In genomic region chr20:63752411-63753101, GRCh38 we compare ENCODE assay signal across 1 cellular context.
TF ChIP-seq lines count a peak whose summit lies in the region.

No MANE protein-coding gene starts in this region.

TF ChIP-seq in GM23338, 12 proteins besides CTCF, POLR2A, EP300 and RAD21:
- TF ChIP-seq EZH2phosphoT487 (IDR thresholded peaks at IDR 0.05; ENCODE audit: unreplicated experiment): no peak
- no peak for TF ChIP-seq EZH2 (IDR thresholded peaks at IDR 0.05; ENCODE audit: low read depth, unreplicated experiment)
- no peak for TF ChIP-seq ZNF462 (CRISPR knock-in tag; IDR thresholded peaks at IDR 0.05)
- no peak for TF ChIP-seq ZNF331 (CRISPR knock-in tag; IDR thresholded peaks at IDR 0.05; ENCODE audit: low read depth)
- no peak for TF ChIP-seq JUNB (IDR thresholded peaks at IDR 0.05; ENCODE audit: unreplicated experiment)
- no peak for TF ChIP-seq STAT1 (IDR thresholded peaks at IDR 0.05; ENCODE audit: unreplicated experiment)
- no peak for TF ChIP-seq POLR2AphosphoS5 (IDR thresholded peaks at IDR 0.05; ENCODE audit: low read depth)
- no peak for TF ChIP-seq NANOG (IDR thresholded peaks at IDR 0.05; ENCODE audit: borderline replicate concordance)
- TF ChIP-seq, protein P1, sequence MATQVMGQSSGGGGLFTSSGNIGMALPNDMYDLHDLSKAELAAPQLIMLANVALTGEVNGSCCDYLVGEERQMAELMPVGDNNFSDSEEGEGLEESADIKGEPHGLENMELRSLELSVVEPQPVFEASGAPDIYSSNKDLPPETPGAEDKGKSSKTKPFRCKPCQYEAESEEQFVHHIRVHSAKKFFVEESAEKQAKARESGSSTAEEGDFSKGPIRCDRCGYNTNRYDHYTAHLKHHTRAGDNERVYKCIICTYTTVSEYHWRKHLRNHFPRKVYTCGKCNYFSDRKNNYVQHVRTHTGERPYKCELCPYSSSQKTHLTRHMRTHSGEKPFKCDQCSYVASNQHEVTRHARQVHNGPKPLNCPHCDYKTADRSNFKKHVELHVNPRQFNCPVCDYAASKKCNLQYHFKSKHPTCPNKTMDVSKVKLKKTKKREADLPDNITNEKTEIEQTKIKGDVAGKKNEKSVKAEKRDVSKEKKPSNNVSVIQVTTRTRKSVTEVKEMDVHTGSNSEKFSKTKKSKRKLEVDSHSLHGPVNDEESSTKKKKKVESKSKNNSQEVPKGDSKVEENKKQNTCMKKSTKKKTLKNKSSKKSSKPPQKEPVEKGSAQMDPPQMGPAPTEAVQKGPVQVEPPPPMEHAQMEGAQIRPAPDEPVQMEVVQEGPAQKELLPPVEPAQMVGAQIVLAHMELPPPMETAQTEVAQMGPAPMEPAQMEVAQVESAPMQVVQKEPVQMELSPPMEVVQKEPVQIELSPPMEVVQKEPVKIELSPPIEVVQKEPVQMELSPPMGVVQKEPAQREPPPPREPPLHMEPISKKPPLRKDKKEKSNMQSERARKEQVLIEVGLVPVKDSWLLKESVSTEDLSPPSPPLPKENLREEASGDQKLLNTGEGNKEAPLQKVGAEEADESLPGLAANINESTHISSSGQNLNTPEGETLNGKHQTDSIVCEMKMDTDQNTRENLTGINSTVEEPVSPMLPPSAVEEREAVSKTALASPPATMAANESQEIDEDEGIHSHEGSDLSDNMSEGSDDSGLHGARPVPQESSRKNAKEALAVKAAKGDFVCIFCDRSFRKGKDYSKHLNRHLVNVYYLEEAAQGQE (IDR thresholded peaks at IDR 0.05; ENCODE audit: unreplicated experiment): no peak
- no peak for TF ChIP-seq ETS1 (IDR thresholded peaks at IDR 0.05)
- TF ChIP-seq CREB1 (CRISPR knock-in tag; IDR thresholded peaks at IDR 0.05; ENCODE audit: low read depth): no peak
- TF ChIP-seq ZNF114 (CRISPR knock-in tag; IDR thresholded peaks at IDR 0.05): no peak
